34 cellular contexts compared by ENCODE assay signal in the genomic region with DNA sequence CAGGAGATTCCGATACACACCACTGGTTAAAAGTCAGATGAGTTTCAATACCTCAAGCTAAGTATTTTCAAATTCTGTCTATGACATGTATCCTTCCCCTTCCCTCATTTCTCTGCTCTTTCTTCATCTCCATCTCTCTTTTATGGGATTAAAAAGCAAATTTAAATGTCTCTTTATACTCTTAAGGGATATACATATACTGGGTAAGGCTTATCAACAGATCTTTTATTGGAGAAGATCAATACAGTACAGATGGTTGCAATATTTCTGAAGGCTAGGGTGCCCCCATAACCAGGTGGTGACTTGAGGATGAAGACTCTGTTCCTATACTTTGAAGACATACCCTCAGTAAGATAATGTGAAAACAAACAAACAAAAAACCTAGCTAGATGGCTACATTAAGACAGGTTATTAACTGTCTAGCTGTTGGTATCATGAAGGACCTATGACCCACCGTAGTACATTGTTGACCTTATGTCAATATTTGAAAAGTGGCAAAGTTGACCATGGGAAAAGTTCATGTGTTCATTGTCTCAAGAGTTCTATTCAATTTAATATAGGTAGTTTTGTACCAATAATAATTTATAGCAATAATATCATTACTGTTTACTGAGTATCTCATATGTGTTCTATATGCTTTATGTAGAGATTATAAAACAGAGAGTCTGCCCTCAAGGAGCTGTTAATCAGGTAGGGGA.
"Had no signal": no experiment of that assay in that cellular context is flagged by ENCODE, and none has a peak within 500 bp of the region (broad histone marks: within the 10 kb centered on the region; RNA-seq: fewer than 3 reads in every experiment).

No MANE protein-coding gene starts in this region.

- H3K36me3 ChIP-seq: adrenal gland, Peyer's patch had no signal

- H3K27ac Mint-ChIP-seq: activated CD4-positive, alpha-beta T cell treated with anti-CD3 and anti-CD28 coated beads for 36 hours; activated CD4-positive, alpha-beta T cell treated with anti-CD3 and anti-CD28 coated beads, Interleukin-2, amount 10 ng/mL, durations not matched to agents 7 days and 5 days; activated CD8-positive, alpha-beta T cell treated with anti-CD3 and anti-CD28 coated beads, Interleukin-2, amount 10 ng/mL, durations not matched to agents 7 days and 5 days; activated naive CD4-positive, alpha-beta T cell treated with anti-CD3 and anti-CD28 coated beads for 36 hours; activated naive CD4-positive, alpha-beta T cell treated with anti-CD3 and anti-CD28 coated beads, Interleukin-2, amount 50 U/mL, for 72 hours; activated T-cell treated with anti-CD3 and anti-CD28 coated beads, Interleukin-2, amount 50 U/mL, for 24 hours; activated T-helper 1 cell treated with anti-CD3 and anti-CD28 coated beads, Interleukin-12 subunit alpha, Interleukin-12 subunit beta, Interleukin-2, Interleukin-4 antibody, amounts not matched to agents 30 ng/mL and 10 ng/mL and 1 ng/mL, durations not matched to agents 14 hours and 24 hours and 36 hours; T-helper 1 cell treated with Interleukin-12 subunit alpha and Interleukin-12 subunit beta and Interleukin-4 antibody, amounts not matched to agents 30 μg/mL and 1 μg/mL, for 36 hours; T-helper 2 cell treated with Interferon-gamma antibody and Interleukin-4, amounts not matched to agents 5 μg/mL and 100 μg/mL, for 36 hours had no signal

- H3K36me3 Mint-ChIP-seq: brain had no signal

- H3K9me3 ChIP-seq: adrenal gland, Peyer's patch, SJSA1, SK-N-SH had no signal

- H3K4me3 ChIP-seq: adrenal gland, Peyer's patch, SJSA1 had no signal

- H3K4me3 Mint-ChIP-seq: activated CD4-positive, alpha-beta T cell treated with anti-CD3 and anti-CD28 coated beads for 36 hours; activated CD4-positive, alpha-beta T cell treated with anti-CD3 and anti-CD28 coated beads, Interleukin-2, amount 10 ng/mL, durations not matched to agents 7 days and 5 days; activated CD8-positive, alpha-beta T cell treated with anti-CD3 and anti-CD28 coated beads, Interleukin-2, amount 10 ng/mL, durations not matched to agents 7 days and 5 days; activated naive CD4-positive, alpha-beta T cell treated with anti-CD3 and anti-CD28 coated beads for 36 hours; activated T-cell treated with anti-CD3 and anti-CD28 coated beads, Interleukin-2, amount 50 U/mL, for 24 hours; activated T-helper 1 cell treated with anti-CD3 and anti-CD28 coated beads, Interleukin-12 subunit alpha, Interleukin-12 subunit beta, Interleukin-2, Interleukin-4 antibody, amounts not matched to agents 30 ng/mL and 10 ng/mL and 1 ng/mL, durations not matched to agents 14 hours and 24 hours and 36 hours; brain; T-helper 1 cell treated with Interleukin-12 subunit alpha and Interleukin-12 subunit beta and Interleukin-4 antibody, amounts not matched to agents 30 μg/mL and 1 μg/mL, for 36 hours; T-helper 2 cell treated with Interferon-gamma antibody and Interleukin-4, amounts not matched to agents 5 μg/mL and 100 μg/mL, for 36 hours had no signal

- DNase-seq: activated CD4-positive, alpha-beta T cell treated with anti-CD3 and anti-CD28 coated beads for 36 hours; activated CD4-positive, alpha-beta T cell treated with anti-CD3 and anti-CD28 coated beads, Interleukin-2, amount 10 ng/mL, durations not matched to agents 7 days and 5 days; activated CD4-positive, alpha-beta T cell treated with anti-CD3 and anti-CD28 coated beads, Interleukin-2, amount 50 U/mL, for 48 hours; activated CD8-positive, alpha-beta T cell treated with anti-CD3 and anti-CD28 coated beads, Interleukin-2, amount 10 ng/mL, durations not matched to agents 7 days and 5 days; activated gamma-delta T cell treated with Interleukin-2 at 50 U/mL for 16 hours; activated naive CD4-positive, alpha-beta T cell treated with anti-CD3 and anti-CD28 coated beads for 36 hours; activated T-cell treated with anti-CD3 and anti-CD28 coated beads, Interleukin-2, amount 50 U/mL, for 24 hours; adrenal gland; caudate nucleus; MM.1S; MV-4-11; NCI-H1092; NCI-H146; NCI-H187; NCI-H2029 treated with DMSO at 0.1 percent for 48 hours; NCI-H2107; NCI-H2171; NCI-H510A; NCI-H526; NCI-H748 treated with DMSO at 0.1 percent for 48 hours; NK-92 treated with Interleukin-12 subunit alpha and Interleukin-12 subunit beta, amount 100 ng/mL, for 24 hours; PC-3; Peyer's patch; RPMI8226; SHP77 treated with DMSO at 0.1 percent for 48 hours; SK-N-SH had no signal

- H3K27ac ChIP-seq: KMS-11, Peyer's patch had no signal

- H3K27me3 Mint-ChIP-seq: activated CD4-positive, alpha-beta T cell treated with anti-CD3 and anti-CD28 coated beads for 36 hours; activated CD4-positive, alpha-beta T cell treated with anti-CD3 and anti-CD28 coated beads, Interleukin-2, amount 10 ng/mL, durations not matched to agents 7 days and 5 days; activated T-cell treated with anti-CD3 and anti-CD28 coated beads, Interleukin-2, amount 50 U/mL, for 24 hours; brain had no signal

- ATAC-seq: activated CD4-positive, alpha-beta T cell treated with anti-CD3 and anti-CD28 coated beads for 36 hours; activated CD4-positive, CD25-positive, alpha-beta regulatory T cell treated with anti-CD3 and anti-CD28 coated beads, Interleukin-2, amount 50 U/mL, for 24 hours; activated CD8-positive, alpha-beta T cell treated with anti-CD3 and anti-CD28 coated beads, Interleukin-2, amount 10 ng/mL, durations not matched to agents 7 days and 5 days; activated naive CD4-positive, alpha-beta T cell treated with anti-CD3 and anti-CD28 coated beads, Interleukin-2, amount 50 U/mL, for 72 hours; PC-3 had no signal

- H3K27me3 ChIP-seq: adrenal gland, Peyer's patch, SJSA1 had no signal

- H3K4me1 ChIP-seq: Peyer's patch had no signal

- H3K9me3 Mint-ChIP-seq: activated naive CD4-positive, alpha-beta T cell treated with anti-CD3 and anti-CD28 coated beads for 36 hours; activated naive CD4-positive, alpha-beta T cell treated with anti-CD3 and anti-CD28 coated beads, Interleukin-2, amount 50 U/mL, for 72 hours; T-helper 2 cell treated with Interferon-gamma antibody and Interleukin-4, amounts not matched to agents 5 μg/mL and 100 μg/mL, for 36 hours had no signal
